ENCODE assay signal across 11 cellular contexts in the genomic region with DNA sequence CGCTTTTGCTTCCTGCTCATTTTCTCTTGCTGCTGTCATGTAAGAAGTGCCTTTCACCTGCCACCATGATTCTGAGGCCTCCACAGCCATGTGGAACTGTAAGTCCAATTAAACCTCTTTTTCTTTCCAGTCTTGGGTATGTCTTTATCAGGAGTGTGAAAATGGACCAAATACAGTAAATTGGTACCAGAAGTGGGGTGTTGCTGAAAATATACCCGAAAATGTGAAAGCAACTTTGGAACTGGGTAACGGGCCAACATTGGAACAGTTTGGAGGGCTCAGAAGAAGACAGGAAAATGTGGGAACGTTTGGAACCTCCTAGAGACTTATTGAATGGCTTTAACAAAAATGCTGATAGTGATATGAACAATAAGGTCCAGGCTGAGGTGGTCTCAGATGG. TPM values are rescaled to one million over a fixed set of nuclear protein-coding genes. Genes with fewer than 3 reads are reported as not detected.
"Had no signal": no experiment of that assay in that cellular context is flagged by ENCODE, and none has a peak within 500 bp of the region (broad histone marks: within the 10 kb centered on the region; RNA-seq: fewer than 3 reads in every experiment).

No MANE protein-coding gene starts in this region.

RNA-seq across cellular contexts. Expression of a gene that starts 47.0 kb away (rescaled TPM):
- total RNA-seq: activated B cell treated with CpG ODN at 0.5 μM for 24 hours; activated CD4-positive, alpha-beta memory T cell treated with anti-CD3 and anti-CD28 coated beads for 36 hours; activated CD4-positive, alpha-beta memory T cell treated with anti-CD3 and anti-CD28 coated beads, Interleukin-2, amount 10 ng/mL, durations not matched to agents 7 days and 5 days; activated CD4-positive, alpha-beta T cell treated with anti-CD3 and anti-CD28 coated beads for 36 hours; activated CD4-positive, alpha-beta T cell treated with anti-CD3 and anti-CD28 coated beads, Interleukin-2, amount 10 ng/mL, durations not matched to agents 24 days and 14 days; activated CD4-positive, alpha-beta T cell treated with anti-CD3 and anti-CD28 coated beads, Interleukin-2, amount 10 ng/mL, durations not matched to agents 7 days and 5 days; activated CD8-positive, alpha-beta memory T cell treated with anti-CD3 and anti-CD28 coated beads for 36 hours; activated CD8-positive, alpha-beta memory T cell treated with anti-CD3 and anti-CD28 coated beads, Interleukin-2, amount 10 ng/mL, durations not matched to agents 7 days and 5 days; activated CD8-positive, alpha-beta T cell treated with anti-CD3 and anti-CD28 coated beads for 36 hours; activated CD8-positive, alpha-beta T cell treated with anti-CD3 and anti-CD28 coated beads, Interleukin-2, amount 10 ng/mL, durations not matched to agents 7 days and 5 days; T-helper 2 cell treated with Interferon-gamma antibody and Interleukin-4, amounts not matched to agents 100 ng/mL and 5 ng/mL, for 36 hours had no signal
